In the genomic region with DNA sequence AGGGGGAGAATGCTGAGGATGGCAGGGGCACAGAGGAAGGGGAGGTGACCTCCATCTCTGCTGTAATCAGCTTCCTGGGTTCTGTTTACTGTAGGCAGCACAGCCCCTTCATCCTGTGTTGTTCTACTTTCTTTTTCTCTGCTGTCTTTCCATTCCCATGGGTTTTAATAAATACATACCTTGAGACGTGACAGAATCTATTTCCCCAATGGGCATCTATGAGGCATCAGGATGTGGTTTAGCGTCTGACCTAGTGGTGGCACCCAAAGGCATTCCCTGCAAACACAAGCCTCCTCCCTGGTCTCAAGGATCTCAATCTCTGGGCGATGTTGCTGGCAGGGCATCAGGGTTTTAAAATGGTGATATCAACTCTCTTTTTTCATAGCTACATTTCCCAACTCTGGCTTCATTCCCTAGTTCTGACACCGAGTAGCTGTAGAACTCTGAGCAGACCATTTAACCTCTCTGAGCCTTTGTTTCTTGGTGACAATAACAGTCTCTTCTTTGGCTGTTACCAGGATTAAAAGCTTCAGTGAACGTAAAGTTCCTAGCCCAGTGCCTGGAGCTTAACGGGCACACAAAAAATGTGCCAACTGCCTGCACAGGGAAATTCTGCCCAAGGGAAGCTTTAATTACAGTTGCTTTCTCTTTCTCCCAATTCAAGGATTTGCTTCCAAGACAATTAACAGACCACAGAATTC, we compare ENCODE assay signal across 8 cellular contexts.
A peak's percentile ranks its signal among the peaks of the same experiment; 100 is the strongest.
DNase-seq lines count a peak whose midpoint lies in the region; ATAC-seq and TF ChIP-seq lines count a peak whose summit lies in the region.

No MANE protein-coding gene starts in this region.

- H3K4me1 Mint-ChIP-seq in CD4-positive, alpha-beta T cell (ENCODE audit: low read depth): peaks cover 15% of the 10 kb centered on the region

- H3K4me3 ChIP-seq in adrenal gland (no peak overlapping the region), right lobe of liver (peak overlapping the region in 2 of 3 donors; percentile 7 to 23)

- ATAC-seq in CD4-positive, alpha-beta T cell (ENCODE audit: poor library complexity): peak; percentile 77
- ATAC-seq in HG03460 (IDR thresholded peaks at IDR 0.05; ENCODE audit: unreplicated experiment) (peak; percentile 66), right lobe of liver (peak in 2 of 4 donors; percentile 15 to 25), GM18907 (IDR thresholded peaks at IDR 0.05; ENCODE audit: unreplicated experiment) (no peak)

- H3K4me3 Mint-ChIP-seq in CD4-positive, alpha-beta T cell: peak overlapping the region; percentile 18

- DNase-seq in CD4-positive, alpha-beta T cell: no peak
- DNase-seq in adrenal gland (peak in 6 of 7 donors; percentile 40 to 78 (median 62)), right lobe of liver (no peak), OCI-M2 (lab: John Stamatoyannopoulos, UW; ENCODE audit: unreplicated experiment) (no peak), hippocampal formation (lab: John Stamatoyannopoulos, UW) (no peak), NCI-H146 treated with DMSO at 0.1 percent for 48 hours (lab: John Stamatoyannopoulos, UW; ENCODE audit: unreplicated experiment) (no peak)

- TF ChIP-seq CTCF in CD4-positive, alpha-beta T cell (IDR thresholded peaks at IDR 0.05): no peak
- TF ChIP-seq CTCF in adrenal gland (IDR thresholded peaks at IDR 0.05): no peak
- TF ChIP-seq CTCF in right lobe of liver (IDR thresholded peaks at IDR 0.05): no peak

- H3K27ac Mint-ChIP-seq in CD4-positive, alpha-beta T cell: peak overlapping the region; percentile 60

- H3K4me1 ChIP-seq in adrenal gland (replicated peaks in 1 of 2) (peaks cover 11 to 31% of the 10 kb centered on the region in 2 donors), right lobe of liver (peaks cover 0 to 19% (median under 1%) of the 10 kb centered on the region in 4 donors)

- H3K9me3 ChIP-seq in CD4-positive, alpha-beta T cell (ENCODE audit: control insufficient read depth, low read length): no peaks in the 10 kb centered on the region
- H3K9me3 ChIP-seq in adrenal gland (replicated peaks in 1 of 3) (no peaks in the 10 kb centered on the region), right lobe of liver (no peaks in the 10 kb centered on the region)

- intact Hi-C loops in CD4-positive, alpha-beta T cell (cut with DNase I, micrococcal nuclease): no loop called here
- intact Hi-C loops in adrenal gland (cut with DNase I): loop anchor here in 1 of 2 donors (10.0 kb wide), 1 partner anchor 321 kb away; no protein-coding TSS in a partner anchor
- intact Hi-C loops in right lobe of liver (cut with DNase I): loop anchor here in 1 of 2 donors (10.0 kb wide), 1 partner anchor 651 kb away; no protein-coding TSS in a partner anchor

- H3K27ac ChIP-seq in CD4-positive, alpha-beta T cell (ENCODE audit: low read depth, low read length): no peak overlapping the region
- H3K27ac ChIP-seq in adrenal gland: peak overlapping the region in 1 of 5 donors; percentile 0
- H3K27ac ChIP-seq in right lobe of liver: no peak overlapping the region

- TF ChIP-seq POLR2A in adrenal gland (IDR thresholded peaks at IDR 0.05) (no peak), right lobe of liver (IDR thresholded peaks at IDR 0.05) (no peak)

- H3K9me3 Mint-ChIP-seq in CD4-positive, alpha-beta T cell: no peaks in the 10 kb centered on the region

- no peaks in the 10 kb centered on the region for H3K27me3 ChIP-seq in CD4-positive, alpha-beta T cell (ENCODE audit: control insufficient read depth, insufficient read depth, low read length)
- H3K27me3 ChIP-seq in adrenal gland: no peaks in the 10 kb centered on the region
- H3K27me3 ChIP-seq in right lobe of liver: no peaks in the 10 kb centered on the region

- no peaks in the 10 kb centered on the region for H3K36me3 Mint-ChIP-seq in CD4-positive, alpha-beta T cell (ENCODE audit: low read depth)

- WGBS in adrenal gland, 4 donors: 33 to 42% (median 39%) methylated on average over 6 of the region's 6 CpGs
- WGBS in right lobe of liver (ENCODE audit: insufficient coverage, low coverage, low lambda C conversion rate, missing lambda C conversion rate): 27% methylated on average over 6 of the region's 6 CpGs

- CTCF ChIA-PET in CD4-positive, alpha-beta T cell (lab: Charles Lee): no interaction called here

- H3K36me3 ChIP-seq in adrenal gland (replicated peaks in 1 of 2) (no peaks in the 10 kb centered on the region), right lobe of liver (no peaks in the 10 kb centered on the region)

- POLR2A ChIA-PET in CD4-positive, alpha-beta T cell (lab: Charles Lee): interaction anchor here (0.5 to 1.3 kb wide), 4 partner anchors 22 to 332 kb away, joined by 3 to 6 read pairs (median 4); partner anchors contain the start of genes ALOX5AP and USPL1

- H3K27me3 Mint-ChIP-seq in CD4-positive, alpha-beta T cell: no peaks in the 10 kb centered on the region

Comparison
In these comparisons a context has a peak if more than half of its experiments do, and no peak if none do; other contexts are left out.
1. DNase-seq: peak in adrenal gland (6 of 7); none in CD4-positive, alpha-beta T cell (0 of 10), right lobe of liver (0 of 3), OCI-M2 (single experiment), hippocampal formation (0 of 2) and NCI-H146 treated with DMSO at 0.1 percent for 48 hours (single experiment).
2. H3K4me3 ChIP-seq: peak in right lobe of liver (2 of 3); none in adrenal gland (0 of 4).